ENCODE assay signal across 8 cellular contexts in genomic region chr11:67356867-67357561, GRCh38. TPM values are rescaled to one million over a fixed set of nuclear protein-coding genes. Genes with fewer than 3 reads are reported as not detected.
DNase-seq lines count a peak whose midpoint lies in the region; ATAC-seq and TF ChIP-seq lines count a peak whose summit lies in the region.

No MANE protein-coding gene starts in this region.

- H3K4me3 ChIP-seq in MG63 (no peak overlapping the region), heart right ventricle (no peak overlapping the region), psoas muscle (no peak overlapping the region)

- H3K27me3 ChIP-seq in MG63 = no peaks in the 10 kb centered on the region
- H3K27me3 ChIP-seq in heart right ventricle = no peaks in the 10 kb centered on the region
- H3K27me3 ChIP-seq in psoas muscle (ENCODE audit: insufficient read depth in 3 of 3, low read length in 2 of 3) = no peaks in the 10 kb centered on the region

- TF ChIP-seq CTCF in heart right ventricle (IDR thresholded peaks at IDR 0.05) (peak; percentile 88 to 96 (median 91)), psoas muscle (IDR thresholded peaks at IDR 0.05) (peak; percentile 89)

- H3K27ac ChIP-seq in heart right ventricle (peak overlapping the region in 8 of 10 donors; percentile 97 to 100 (median 99)), psoas muscle (peak overlapping the region; percentile 99)

- intact Hi-C loops in heart right ventricle (cut with DNase I) (loop anchor here in 8 of 10 donors (1.0 to 10.0 kb wide), 8 partner anchors 16 to 358 kb away; partner anchors contain the start of genes CLCF1 (in 2 of the 8), CDK2AP2 (in 1 of the 8), PITPNM1 (in 1 of the 8) and RPS6KB2 (in 1 of the 8)), psoas muscle (cut with DNase I) (loop anchor here (1.0 to 2.0 kb wide), 3 partner anchors 25 to 150 kb away; no protein-coding TSS in a partner anchor)

- peaks cover 21 to 63% (median 47%) of the 10 kb centered on the region in 9 donors for H3K4me1 ChIP-seq in heart right ventricle
- H3K4me1 ChIP-seq in psoas muscle = peaks cover 40% of the 10 kb centered on the region

- DNase-seq in ELR (ENCODE audit: low read depth) (peak; percentile 89), MG63 (peak; percentile 73), SKM-1 (lab: John Stamatoyannopoulos, UW; ENCODE audit: unreplicated experiment) (peak; percentile 86), heart right ventricle (peak; percentile 42 to 57), psoas muscle (peak in 1 of 2 donors; percentile 79)
- DNase-seq in activated naive CD8-positive, alpha-beta T cell treated with anti-CD3 and anti-CD28 coated beads, Interleukin-2, amount 50 U/mL, for 16 hours (ENCODE audit: low read depth, low spot score) = peak; percentile 40

- peak in 1 of 8 donors; percentile 4 for ATAC-seq in heart right ventricle
- ATAC-seq in psoas muscle = peak; percentile 20 to 37 (median 30)
- ATAC-seq in GM19395 (IDR thresholded peaks at IDR 0.05; ENCODE audit: unreplicated experiment) = no peak
- no peak for ATAC-seq in GM18909 (IDR thresholded peaks at IDR 0.05; ENCODE audit: poor library complexity, unreplicated experiment)

- WGBS in heart right ventricle, 2 donors = 32 to 41% methylated on average over 3 of the region's 3 CpGs
- WGBS in psoas muscle, 3 donors = 23 to 29% (median 24%) methylated on average over 3 of the region's 3 CpGs

- H3K9me3 ChIP-seq in MG63 = no peaks in the 10 kb centered on the region
- H3K9me3 ChIP-seq in heart right ventricle = no peaks in the 10 kb centered on the region
- no peaks in the 10 kb centered on the region for H3K9me3 ChIP-seq in psoas muscle

- H3K36me3 ChIP-seq in MG63 (no peaks in the 10 kb centered on the region; the same call in 1 of the 2 replicates), heart right ventricle (no peaks in the 10 kb centered on the region), psoas muscle (ENCODE audit: insufficient read depth in 1 of 2, low read depth in 1 of 2) (no peaks in the 10 kb centered on the region)

RNA-seq across cellular contexts. Expression of gene POLD4, which starts 3.7 kb away (rescaled TPM):
- 17.3 and 40.1 TPM in 2 replicates for total RNA-seq in MG63 (2014; rRNA removed; shearing (Covaris generic); ENCODE audit: low replicate concordance)
- 10 to 100 TPM; 30.4 to 80.1 (median 39.6) TPM for total RNA-seq in heart right ventricle
- 100 to 1,000 TPM in 1 of 2 donors, 10 to 100 TPM in 1; 66.6 to 214 TPM for polyA plus RNA-seq in heart right ventricle
- 10 to 100 TPM; 31.8 to 89.8 (median 56.1) TPM for total RNA-seq in psoas muscle
- 10 to 100 TPM; 72.6 to 74.9 (median 73.3) TPM for polyA plus RNA-seq in psoas muscle

RNA-seq across cellular contexts. Expression of gene CLCF1, which starts 16.4 kb away (rescaled TPM):
- 6.4 and 7.7 TPM in 2 replicates for total RNA-seq in MG63 (2014; rRNA removed; shearing (Covaris generic); ENCODE audit: low replicate concordance)
- total RNA-seq in heart right ventricle (1 to 10 TPM in 6 of 10 donors, under 1 TPM in 4; 0.31 to 2.2 (median 1.0) TPM), psoas muscle (1 to 10 TPM in 1 of 4 donors, under 1 TPM in 3; 0.44 to 1.5 (median 0.82) TPM)
- polyA plus RNA-seq in heart right ventricle (10 to 100 TPM in 1 of 2 donors, 1 to 10 TPM in 1; 2.6 to 12.3 TPM), psoas muscle (1 to 10 TPM in 1 of 3 donors, under 1 TPM in 2; 0.47 to 6.5 (median 0.62) TPM)

RNA-seq across cellular contexts. Expression of gene RAD9A, which starts 34.8 kb away (rescaled TPM):
- 1.7 and 17.6 TPM in 2 replicates for total RNA-seq in MG63 (2014; rRNA removed; shearing (Covaris generic); ENCODE audit: low replicate concordance)
- total RNA-seq in heart right ventricle (10 to 100 TPM in 1 of 10 donors, 1 to 10 TPM in 9; 4.8 to 13.8 (median 6.4) TPM), psoas muscle (1 to 10 TPM; 1.8 to 6.7 (median 5.8) TPM)
- polyA plus RNA-seq in heart right ventricle (10 to 100 TPM in 1 of 2 donors, 1 to 10 TPM in 1; 9.9 to 15.0 TPM), psoas muscle (10 to 100 TPM in 2 of 3 donors, 1 to 10 TPM in 1; 7.1 to 12.3 (median 10.1) TPM)

RNA-seq across cellular contexts. Expression of gene PPP1CA, which starts 44.6 kb away (rescaled TPM):
- 244 and 262 TPM in 2 replicates for total RNA-seq in MG63 (2014; rRNA removed; shearing (Covaris generic); ENCODE audit: low replicate concordance)
- 100 to 1,000 TPM in 7 of 10 donors, 10 to 100 TPM in 3; 92.0 to 143 (median 103) TPM for total RNA-seq in heart right ventricle
- 100 to 1,000 TPM in 1 of 2 donors, 10 to 100 TPM in 1; 80.2 to 186 TPM for polyA plus RNA-seq in heart right ventricle
- 100 to 1,000 TPM in 1 of 4 donors, 10 to 100 TPM in 3; 72.6 to 113 (median 86.6) TPM for total RNA-seq in psoas muscle
- polyA plus RNA-seq in psoas muscle = 100 to 1,000 TPM; 108 to 191 (median 147) TPM

RNA-seq across cellular contexts. Expression of gene TBC1D10C, which starts 46.9 kb away (rescaled TPM):
- not detected in 2 replicates for total RNA-seq in MG63 (2014; rRNA removed; shearing (Covaris generic); ENCODE audit: low replicate concordance)
- 1 to 10 TPM in 2 of 10 donors, under 1 TPM in 8; 0.26 to 7.1 (median 0.65) TPM for total RNA-seq in heart right ventricle
- 1 to 10 TPM in 1 of 2 donors, under 1 TPM in 1; 0.62 to 1.4 TPM for polyA plus RNA-seq in heart right ventricle
- total RNA-seq in psoas muscle = 1 to 10 TPM in 3 of 4 donors, under 1 TPM in 1; 0.65 to 1.6 (median 1.2) TPM
- under 1 TPM; 0.25 to 0.52 (median 0.34) TPM for polyA plus RNA-seq in psoas muscle

Comparison
In these comparisons a context has a peak if more than half of its experiments do, and no peak if none do; other contexts are left out.
1. ATAC-seq: peak in psoas muscle (4 of 4); none in GM19395 (single experiment) and GM18909 (single experiment).